In genomic region chr3:127221062-127222035, GRCh38 we compare ENCODE assay signal across 19 cellular contexts. TPM values are rescaled to one million over a fixed set of nuclear protein-coding genes. Genes with fewer than 3 reads are reported as not detected.
"Had no signal": no experiment of that assay in that cellular context is flagged by ENCODE, and none has a peak within 500 bp of the region (broad histone marks: within the 10 kb centered on the region; RNA-seq: fewer than 3 reads in every experiment).

No MANE protein-coding gene starts in this region.

- H3K4me3 Mint-ChIP-seq: activated CD4-positive, alpha-beta T cell treated with anti-CD3 and anti-CD28 coated beads, Interleukin-2, amount 10 ng/mL, durations not matched to agents 7 days and 5 days; activated T-helper 1 cell treated with anti-CD3 and anti-CD28 coated beads, Interleukin-12 subunit alpha, Interleukin-12 subunit beta, Interleukin-2, Interleukin-4 antibody, amounts not matched to agents 30 ng/mL and 10 ng/mL and 1 ng/mL, durations not matched to agents 14 hours and 24 hours and 36 hours; dendritic cell treated with granulocyte-macrophage colony-stimulating factor and Interleukin-4, amounts not matched to agents 40 ng/mL and 50 ng/mL, for 4 days; effector memory CD8-positive, alpha-beta T cell; immature natural killer cell; stimulated activated naive B cell treated with anti-CD40 and anti-IgM and Interleukin-4, amounts not matched to agents 10 μg/mL and 1 μg/mL and 100 μg/mL, for 72 hours; T-helper 2 cell treated with Interferon-gamma antibody and Interleukin-4, amounts not matched to agents 5 μg/mL and 100 μg/mL, for 36 hours had no signal

- ATAC-seq: effector memory CD8-positive, alpha-beta T cell; lower lobe of right lung had no signal

- H3K36me3 Mint-ChIP-seq: immature natural killer cell had no signal

- H3K9me3 Mint-ChIP-seq: effector memory CD8-positive, alpha-beta T cell had no signal

- H3K27ac Mint-ChIP-seq: activated CD4-positive, alpha-beta T cell treated with anti-CD3 and anti-CD28 coated beads, Interleukin-2, amount 10 ng/mL, durations not matched to agents 7 days and 5 days; activated T-helper 1 cell treated with anti-CD3 and anti-CD28 coated beads, Interleukin-12 subunit alpha, Interleukin-12 subunit beta, Interleukin-2, Interleukin-4 antibody, amounts not matched to agents 30 ng/mL and 10 ng/mL and 1 ng/mL, durations not matched to agents 14 hours and 24 hours and 36 hours; dendritic cell treated with granulocyte-macrophage colony-stimulating factor and Interleukin-4, amounts not matched to agents 40 ng/mL and 50 ng/mL, for 4 days; effector memory CD8-positive, alpha-beta T cell; immature natural killer cell; T-helper 2 cell treated with Interferon-gamma antibody and Interleukin-4, amounts not matched to agents 5 μg/mL and 100 μg/mL, for 36 hours had no signal

- DNase-seq: activated CD4-positive, alpha-beta T cell treated with anti-CD3 and anti-CD28 coated beads, Interleukin-2, amount 10 ng/mL, durations not matched to agents 7 days and 5 days; activated CD4-positive, CD25-positive, alpha-beta regulatory T cell; activated CD8-positive, alpha-beta memory T cell treated with anti-CD3 and anti-CD28 coated beads for 24 hours; activated naive CD4-positive, alpha-beta T cell treated with Interleukin-2 at 50 U/mL for 16 hours; anterior cingulate cortex; brain microvascular endothelial cell; effector memory CD8-positive, alpha-beta T cell; foreskin melanocyte; immature natural killer cell; lower lobe of right lung; stimulated activated CD4-positive, alpha-beta T cell treated with anti-CD3 and anti-CD28 coated beads, Interleukin-4, amount 100 ng/mL, for 1 hour; stimulated activated naive B cell treated with anti-CD40 and anti-IgM and Interleukin-4, amounts not matched to agents 10 μg/mL and 1 μg/mL and 100 μg/mL, for 72 hours had no signal

RNA-seq across cellular contexts. Expression of gene PRR23E, which starts 28.4 kb away (rescaled TPM):
- total RNA-seq: activated CD4-positive, alpha-beta T cell treated with anti-CD3 and anti-CD28 coated beads, Interleukin-2, amount 10 ng/mL, durations not matched to agents 7 days and 5 days; activated T-helper 1 cell treated with anti-CD3 and anti-CD28 coated beads, Interleukin-12 subunit alpha, Interleukin-12 subunit beta, Interleukin-2, Interleukin-4 antibody, amounts not matched to agents 30 ng/mL and 10 ng/mL and 1 ng/mL, durations not matched to agents 14 hours and 24 hours and 36 hours; fibroblast of lung; lower lobe of right lung; myocyte; right atrium auricular region; skeletal muscle tissue had no signal
- polyA plus RNA-seq: fibroblast of lung, immature natural killer cell had no signal
